Comparison of ENCODE assay signal across 27 cellular contexts in the genomic region with DNA sequence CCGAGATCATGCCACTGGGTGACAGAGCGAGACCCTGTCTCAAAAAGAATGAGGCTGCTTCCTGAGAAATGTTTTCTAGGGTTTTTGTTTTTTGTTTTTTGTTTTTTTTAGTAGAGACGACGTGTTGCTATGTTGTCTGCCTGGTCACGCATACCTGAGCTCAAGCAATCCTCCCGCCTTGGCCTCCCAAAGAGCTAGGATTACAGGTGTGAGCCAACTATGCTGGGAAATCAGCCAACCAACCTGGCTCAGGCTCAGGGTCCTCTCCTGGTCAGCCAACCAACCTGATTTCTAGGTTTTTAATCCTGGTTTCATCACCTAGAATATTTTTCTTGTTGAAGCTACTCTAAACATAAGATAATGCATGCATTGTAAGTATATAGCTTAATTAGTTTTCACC. TPM values are rescaled to one million over a fixed set of nuclear protein-coding genes. Genes with fewer than 3 reads are reported as not detected.
DNase-seq lines count a peak whose midpoint lies in the region; FAIRE-seq and TF ChIP-seq lines count a peak whose summit lies in the region.
"Had no signal": no experiment of that assay in that cellular context is flagged by ENCODE, and none has a peak within 500 bp of the region (broad histone marks: within the 10 kb centered on the region; RNA-seq: fewer than 3 reads in every experiment).

No MANE protein-coding gene starts in this region.

- no peaks in the 10 kb centered on the region for H3K9me3 Mint-ChIP-seq in HFFc6
- H3K9me3 Mint-ChIP-seq: CD8-positive, alpha-beta T cell; GM23338; H9 had no signal

- no peak overlapping the region for H3K27ac Mint-ChIP-seq in HFFc6
- H3K27ac Mint-ChIP-seq: B cell; CD8-positive, alpha-beta T cell; GM23338; H9 had no signal

- H3K36me3 ChIP-seq in neutrophil = peaks cover 94% of the 10 kb centered on the region

- DNase-seq in DMS79 treated with DMSO at 0.1 percent for 48 hours (lab: John Stamatoyannopoulos, UW) (peak; percentile 22), DMS79 (lab: John Stamatoyannopoulos, UW) (no peak), NCI-H2196 (lab: John Stamatoyannopoulos, UW; ENCODE audit: unreplicated experiment) (peak; percentile 72), cerebellum (ENCODE audit: low spot score) (peak; percentile 24), D721Med (ENCODE audit: insufficient read length, low spot score) (no peak), HFFc6 (no peak), NCI-H1930 (lab: John Stamatoyannopoulos, UW) (no peak)
- DNase-seq: CD8-positive, alpha-beta T cell; H9; IMR-90; NCI-H1092; NCI-H1417 treated with DMSO at 0.1 percent for 48 hours; NCI-H1694 treated with DMSO at 0.1 percent for 48 hours; NCI-H2227 treated with DMSO at 0.1 percent for 48 hours; NCI-H526 treated with DMSO at 0.1 percent for 48 hours; SIG-M5; SW 1271 had no signal

- H3K27ac ChIP-seq in neutrophil = peak overlapping the region; percentile 91
- H3K27ac ChIP-seq: 22Rv1, C4-2B, KMS-11, SK-N-MC had no signal

- H3K4me3 Mint-ChIP-seq in HFFc6 = no peak overlapping the region
- H3K4me3 Mint-ChIP-seq: B cell; CD8-positive, alpha-beta T cell; GM23338; H9 had no signal

- peaks cover 27% of the 10 kb centered on the region for H3K36me3 Mint-ChIP-seq in HFFc6 (ENCODE audit: low read depth)

- H3K27me3 ChIP-seq in neutrophil = no peaks in the 10 kb centered on the region

- no peaks in the 10 kb centered on the region for H3K4me1 Mint-ChIP-seq in HFFc6 (ENCODE audit: low read depth)

- H3K4me1 ChIP-seq in neutrophil (ENCODE audit: control insufficient read depth in 1 of 2, insufficient read depth in 1 of 2, low read depth in 1 of 2, low read length in 1 of 2) = peaks cover 42 to 60% of the 10 kb centered on the region in 2 experiments

- no peak overlapping the region for H3K4me3 ChIP-seq in neutrophil (ENCODE audit: low read depth in 1 of 2, low read length in 1 of 2)
- H3K4me3 ChIP-seq: GM23338, SK-N-MC had no signal

- TF ChIP-seq CTCF in neutrophil (IDR thresholded peaks at IDR 0.05) (no peak), D721Med (IDR thresholded peaks at IDR 0.05; ENCODE audit: insufficient read depth, missing control alignments) (no peak), HFFc6 (IDR thresholded peaks at IDR 0.05) (no peak)

- FAIRE-seq in D721Med (lab: Jason Lieb, UNC) = no peak
- FAIRE-seq: GM18507, RCC 7860 had no signal

- H3K27me3 Mint-ChIP-seq in HFFc6 (ENCODE audit: insufficient read depth) = no peaks in the 10 kb centered on the region; the same call in 1 of the 2 replicates
- H3K27me3 Mint-ChIP-seq: B cell had no signal

- H3K9me3 ChIP-seq in neutrophil = no peaks in the 10 kb centered on the region

RNA-seq across cellular contexts. Expression of gene DHX34, which starts 7.8 kb away (rescaled TPM):
- 16.5 TPM for total RNA-seq in cerebellum
- 10 to 100 TPM; 11.8 to 14.4 (median 12.6) TPM for total RNA-seq in HFFc6 (2021; fragmentation: NEBNext Ultra II Directional; extraction: Animal tissue kit (Norgen Biotek cat#: 25700))

RNA-seq across cellular contexts. Expression of gene C5AR2, which starts 24.9 kb away (rescaled TPM):
- total RNA-seq in cerebellum = 0.18 TPM
- under 1 TPM in 4 of 6 experiments, not detected in 2; 0.03 to 0.14 (median 0.05) TPM for total RNA-seq in HFFc6 (2021; fragmentation: NEBNext Ultra II Directional; extraction: Animal tissue kit (Norgen Biotek cat#: 25700))
- total RNA-seq: CD8-positive, alpha-beta T cell; H9; IMR-90; NCI-H460 had no signal

RNA-seq across cellular contexts. Expression of gene C5AR1, which starts 47.2 kb away (rescaled TPM):
- 0.54 TPM for total RNA-seq in cerebellum
- under 1 TPM; 0.24 to 0.95 (median 0.35) TPM for total RNA-seq in HFFc6 (2021; fragmentation: NEBNext Ultra II Directional; extraction: Animal tissue kit (Norgen Biotek cat#: 25700))
- total RNA-seq: GM23338 had no signal

Comparison
In these comparisons a context has a peak if more than half of its experiments do, and no peak if none do; other contexts are left out.
1. DNase-seq: peak in DMS79 treated with DMSO at 0.1 percent for 48 hours (single experiment), NCI-H2196 (single experiment) and cerebellum (single experiment); none in DMS79 (single experiment), D721Med (single experiment), HFFc6 (single experiment) and NCI-H1930 (0 of 2).